9 cellular contexts compared by ENCODE assay signal in genomic region chr7:95433952-95434351, GRCh38. TPM values are rescaled to one million over a fixed set of nuclear protein-coding genes. Genes with fewer than 3 reads are reported as not detected.
DNase-seq lines count a peak whose midpoint lies in the region; ATAC-seq and TF ChIP-seq lines count a peak whose summit lies in the region.
"Had no signal": no experiment of that assay in that cellular context is flagged by ENCODE, and none has a peak within 500 bp of the region (broad histone marks: within the 10 kb centered on the region; RNA-seq: fewer than 3 reads in every experiment).

No MANE protein-coding gene starts in this region.

- no peaks in the 10 kb centered on the region for H3K9me3 ChIP-seq in iPS-20b (ENCODE audit: insufficient read depth, low read depth, low read length)

- TF ChIP-seq CTCF in HFFc6 (IDR thresholded peaks at IDR 0.05): no peak

- peaks cover 5% of the 10 kb centered on the region; the same call in 1 of the 2 replicates for H3K36me3 Mint-ChIP-seq in HFFc6 (ENCODE audit: low read depth)
- no peaks in the 10 kb centered on the region for H3K36me3 Mint-ChIP-seq in activated naive CD8-positive, alpha-beta T cell treated with anti-CD3 and anti-CD28 coated beads, Interleukin-2, amount 50 U/mL, for 24 hours (ENCODE audit: low read depth)
- no peaks in the 10 kb centered on the region for H3K36me3 Mint-ChIP-seq in stimulated activated effector memory CD8-positive, alpha-beta T cell treated with anti-CD3 and anti-CD28 coated beads, Interleukin-12 subunit alpha, Interleukin-12 subunit beta, amount 100 ng/mL, for 72 hours

- DNase-seq in HFFc6: no peak
- no peak for DNase-seq in activated naive CD8-positive, alpha-beta T cell treated with anti-CD3 and anti-CD28 coated beads, Interleukin-2, amount 50 U/mL, for 24 hours
- DNase-seq in stimulated activated effector memory CD8-positive, alpha-beta T cell treated with anti-CD3 and anti-CD28 coated beads, Interleukin-12 subunit alpha, Interleukin-12 subunit beta, amount 100 ng/mL, for 72 hours (ENCODE audit: low spot score in 2 of 2): no peak
- DNase-seq in DMS79 treated with DMSO at 0.1 percent for 48 hours (lab: John Stamatoyannopoulos, UW): no peak
- no peak for DNase-seq in NAMALWA (ENCODE audit: low spot score)
- no peak for DNase-seq in NCI-H2171 treated with DMSO at 0.1 percent for 48 hours (lab: John Stamatoyannopoulos, UW)
- no peak for DNase-seq in activated CD8-positive, alpha-beta memory T cell treated with anti-CD3 and anti-CD28 coated beads, Interleukin-2, amount 50 U/mL, for 4 hours
- DNase-seq: NCI-H526 treated with DMSO at 0.1 percent for 48 hours had no signal

- peak overlapping the region; percentile 96 for H3K4me3 Mint-ChIP-seq in HFFc6
- H3K4me3 Mint-ChIP-seq in activated naive CD8-positive, alpha-beta T cell treated with anti-CD3 and anti-CD28 coated beads, Interleukin-2, amount 50 U/mL, for 24 hours: peak overlapping the region; percentile 63
- H3K4me3 Mint-ChIP-seq in stimulated activated effector memory CD8-positive, alpha-beta T cell treated with anti-CD3 and anti-CD28 coated beads, Interleukin-12 subunit alpha, Interleukin-12 subunit beta, amount 100 ng/mL, for 72 hours: peak overlapping the region; percentile 73

- H3K27ac Mint-ChIP-seq in HFFc6: peak overlapping the region; percentile 99
- peak overlapping the region; percentile 58 for H3K27ac Mint-ChIP-seq in activated naive CD8-positive, alpha-beta T cell treated with anti-CD3 and anti-CD28 coated beads, Interleukin-2, amount 50 U/mL, for 24 hours
- no peak overlapping the region for H3K27ac Mint-ChIP-seq in stimulated activated effector memory CD8-positive, alpha-beta T cell treated with anti-CD3 and anti-CD28 coated beads, Interleukin-12 subunit alpha, Interleukin-12 subunit beta, amount 100 ng/mL, for 72 hours

- peaks cover 4% of the 10 kb centered on the region; the same call in 1 of the 2 replicates for H3K36me3 ChIP-seq in iPS-20b (ENCODE audit: insufficient read depth, low read depth, low read length)

- H3K27me3 ChIP-seq in iPS-20b (ENCODE audit: insufficient read depth, low read length): no peaks in the 10 kb centered on the region

- H3K4me1 ChIP-seq in iPS-20b (ENCODE audit: insufficient read depth, low read length): no peaks in the 10 kb centered on the region

- peaks cover 34% of the 10 kb centered on the region for H3K4me1 Mint-ChIP-seq in HFFc6 (ENCODE audit: low read depth)
- peaks cover 16% of the 10 kb centered on the region for H3K4me1 Mint-ChIP-seq in activated naive CD8-positive, alpha-beta T cell treated with anti-CD3 and anti-CD28 coated beads, Interleukin-2, amount 50 U/mL, for 24 hours
- H3K4me1 Mint-ChIP-seq in stimulated activated effector memory CD8-positive, alpha-beta T cell treated with anti-CD3 and anti-CD28 coated beads, Interleukin-12 subunit alpha, Interleukin-12 subunit beta, amount 100 ng/mL, for 72 hours: peaks cover 12% of the 10 kb centered on the region

- no peak for ATAC-seq in activated naive CD8-positive, alpha-beta T cell treated with anti-CD3 and anti-CD28 coated beads, Interleukin-2, amount 50 U/mL, for 24 hours
- no peak for ATAC-seq in stimulated activated effector memory CD8-positive, alpha-beta T cell treated with anti-CD3 and anti-CD28 coated beads, Interleukin-12 subunit alpha, Interleukin-12 subunit beta, amount 100 ng/mL, for 72 hours

- peak overlapping the region; percentile 82 for H3K27ac ChIP-seq in iPS-20b (ENCODE audit: low read length)

- peak overlapping the region; percentile 82 for H3K4me3 ChIP-seq in iPS-20b (ENCODE audit: low read length)

- peaks cover 3% of the 10 kb centered on the region; the same call in 1 of the 2 replicates for H3K27me3 Mint-ChIP-seq in HFFc6 (ENCODE audit: insufficient read depth)
- no peaks in the 10 kb centered on the region for H3K27me3 Mint-ChIP-seq in activated naive CD8-positive, alpha-beta T cell treated with anti-CD3 and anti-CD28 coated beads, Interleukin-2, amount 50 U/mL, for 24 hours

- peak overlapping the region; percentile 93 for H3K9ac ChIP-seq in iPS-20b (ENCODE audit: low read depth, low read length)

- no peaks in the 10 kb centered on the region; the same call in 1 of the 2 replicates for H3K9me3 Mint-ChIP-seq in HFFc6
- no peaks in the 10 kb centered on the region for H3K9me3 Mint-ChIP-seq in activated naive CD8-positive, alpha-beta T cell treated with anti-CD3 and anti-CD28 coated beads, Interleukin-2, amount 50 U/mL, for 24 hours
- H3K9me3 Mint-ChIP-seq in stimulated activated effector memory CD8-positive, alpha-beta T cell treated with anti-CD3 and anti-CD28 coated beads, Interleukin-12 subunit alpha, Interleukin-12 subunit beta, amount 100 ng/mL, for 72 hours: no peaks in the 10 kb centered on the region

RNA-seq across cellular contexts. Expression of gene PON2, which starts 0.9 kb away (rescaled TPM):
- total RNA-seq in HFFc6 (2021; fragmentation: NEBNext Ultra II Directional; extraction: Animal tissue kit (Norgen Biotek cat#: 25700)): 10 to 100 TPM; 63.7 to 79.0 (median 72.0) TPM

RNA-seq across cellular contexts. Expression of gene PON3, which starts 37.8 kb away (rescaled TPM):
- total RNA-seq in HFFc6 (2021; fragmentation: NEBNext Ultra II Directional; extraction: Animal tissue kit (Norgen Biotek cat#: 25700)): not detected

RNA-seq across cellular contexts. Expression of gene ASB4, which starts 51.8 kb away (rescaled TPM):
- not detected for total RNA-seq in HFFc6 (2021; fragmentation: NEBNext Ultra II Directional; extraction: Animal tissue kit (Norgen Biotek cat#: 25700))
